8 cellular contexts compared by ENCODE assay signal in the genomic region with DNA sequence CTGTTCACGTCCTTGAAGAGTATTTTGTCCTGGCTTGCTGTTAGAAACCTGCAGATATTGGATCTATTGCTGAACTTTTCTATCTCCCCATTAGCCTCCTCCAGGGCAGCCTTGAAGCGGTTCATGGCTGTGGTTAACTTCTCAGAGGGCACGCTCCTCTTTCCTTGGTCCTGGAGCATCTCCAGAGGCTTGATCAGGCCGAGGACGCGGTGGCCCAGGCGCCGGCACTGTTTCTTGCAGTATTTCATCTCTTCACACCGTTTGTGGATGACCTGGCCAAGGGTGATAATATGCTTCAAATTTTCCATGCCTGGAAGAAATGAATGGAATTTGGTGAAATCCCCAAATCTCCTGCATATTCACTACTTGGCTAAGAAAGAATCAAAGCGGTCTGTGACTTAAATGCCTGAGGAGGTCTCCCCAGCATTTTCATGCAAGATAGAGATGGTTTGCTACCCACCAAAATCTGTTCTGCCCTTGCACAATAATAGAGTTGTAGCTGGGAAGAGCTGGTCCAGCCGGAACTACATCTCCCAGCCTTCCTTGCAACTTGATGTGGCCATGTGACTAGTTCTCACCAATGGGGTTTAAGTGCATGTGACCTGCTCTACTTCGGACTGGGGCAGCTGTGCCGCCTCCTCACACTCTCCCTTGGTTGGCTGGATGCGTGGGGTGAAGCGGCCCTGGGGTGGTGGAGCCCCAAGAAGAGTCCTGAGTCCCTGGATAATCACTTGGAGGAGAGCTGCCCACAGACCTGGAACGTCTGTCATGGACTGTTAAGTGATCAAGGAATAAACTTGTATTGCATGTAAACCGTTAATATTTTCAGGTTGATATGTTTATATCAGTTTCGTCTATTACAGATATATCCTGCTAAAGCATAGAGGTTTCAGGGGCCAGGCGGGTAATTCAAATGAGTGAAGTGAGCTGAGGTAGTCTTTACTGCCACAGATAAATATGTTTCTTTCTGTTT. TPM values are rescaled to one million over a fixed set of nuclear protein-coding genes. Genes with fewer than 3 reads are reported as not detected.
DNase-seq lines count a peak whose midpoint lies in the region; TF ChIP-seq lines count a peak whose summit lies in the region.

No MANE protein-coding gene starts in this region.

- no peaks in the 10 kb centered on the region for H3K9me2 ChIP-seq in GM23248 (ENCODE audit: insufficient read depth)

- in situ Hi-C loops in GM23248 (cut with MboI) = no loop called here

- H2AFZ ChIP-seq in GM23248 (peak overlapping the region; percentile 86), KMS-11 (ENCODE audit: low read depth) (peak overlapping the region; percentile 42; the same call in 1 of the 2 replicates)

- H3K36me3 ChIP-seq in GM23248 (ENCODE audit: low read depth) (0 out of 2 replicates have a peak, but pooled peaks cover 17% of the 10 kb centered on the region), KMS-11 (ENCODE audit: insufficient read depth) (no peaks in the 10 kb centered on the region), suprapubic skin (peaks cover 26% of the 10 kb centered on the region)

- peak overlapping the region; percentile 71 for H3K4me3 ChIP-seq in GM23248
- no peak overlapping the region for H3K4me3 ChIP-seq in KMS-11 (IDR thresholded peaks at IDR 0.05; ENCODE audit: insufficient read depth, low read depth, low read length)
- peak overlapping the region; percentile 46 to 61 for H3K4me3 ChIP-seq in foreskin fibroblast (ENCODE audit: low read depth in 1 of 2, low read length in 2 of 2)
- peak overlapping the region; percentile 48 for H3K4me3 ChIP-seq in suprapubic skin

- H3K4me2 ChIP-seq in GM23248 (ENCODE audit: unreplicated experiment) (peak overlapping the region; percentile 79), KMS-11 (peak overlapping the region; percentile 28; the same call in 1 of the 2 replicates)

- peaks cover 4% of the 10 kb centered on the region; the same call in 1 of the 2 replicates for H3F3A ChIP-seq in GM23248 (ENCODE audit: insufficient read depth)

- H3K79me2 ChIP-seq in GM23248 (ENCODE audit: insufficient read depth) = peaks cover 35% of the 10 kb centered on the region
- H3K79me2 ChIP-seq in KMS-11 (ENCODE audit: insufficient read depth, low read depth) = no peaks in the 10 kb centered on the region

- TF ChIP-seq CTCF in KMS-11 (conservative IDR thresholded peaks at IDR 0.05; ENCODE audit: low read depth, low read length) (no peak), foreskin fibroblast (IDR thresholded peaks at IDR 0.05; ENCODE audit: low read depth, low read length) (no peak), nephron progenitor cell (IDR thresholded peaks at IDR 0.05) (no peak), suprapubic skin (IDR thresholded peaks at IDR 0.05) (no peak)

- peak overlapping the region; percentile 19 for H3K27ac ChIP-seq in GM23248
- no peak overlapping the region for H3K27ac ChIP-seq in KMS-11
- H3K27ac ChIP-seq in suprapubic skin = no peak overlapping the region

- H3K36me3 Mint-ChIP-seq in activated T-helper 2 cell treated with anti-CD3 and anti-CD28 coated beads, Interferon-gamma antibody, Interleukin-2, Interleukin-4, amounts not matched to agents 10 μg/mL and 5 μg/mL and 100 μg/mL, durations not matched to agents 14 hours and 24 hours and 36 hours (ENCODE audit: low read depth) = peaks cover 53% of the 10 kb centered on the region
- no peaks in the 10 kb centered on the region for H3K36me3 Mint-ChIP-seq in nephron progenitor cell (ENCODE audit: low read depth)

- peak overlapping the region; percentile 82 for H3K4me3 Mint-ChIP-seq in activated T-helper 2 cell treated with anti-CD3 and anti-CD28 coated beads, Interferon-gamma antibody, Interleukin-2, Interleukin-4, amounts not matched to agents 10 μg/mL and 5 μg/mL and 100 μg/mL, durations not matched to agents 14 hours and 24 hours and 36 hours (ENCODE audit: low read depth)
- H3K4me3 Mint-ChIP-seq in nephron progenitor cell = peak overlapping the region; percentile 91

- H3K27me3 Mint-ChIP-seq in activated T-helper 2 cell treated with anti-CD3 and anti-CD28 coated beads, Interferon-gamma antibody, Interleukin-2, Interleukin-4, amounts not matched to agents 10 μg/mL and 5 μg/mL and 100 μg/mL, durations not matched to agents 14 hours and 24 hours and 36 hours (ENCODE audit: low read depth) = no peaks in the 10 kb centered on the region
- peaks cover 46% of the 10 kb centered on the region for H3K27me3 Mint-ChIP-seq in nephron progenitor cell (ENCODE audit: low read depth, poor library complexity)

- no peaks in the 10 kb centered on the region for H3K9me3 ChIP-seq in GM23248 (ENCODE audit: low read depth)
- no peaks in the 10 kb centered on the region for H3K9me3 ChIP-seq in suprapubic skin

- intact Hi-C loops in activated T-helper 2 cell treated with anti-CD3 and anti-CD28 coated beads, Interferon-gamma antibody, Interleukin-2, Interleukin-4, amounts not matched to agents 10 μg/mL and 5 μg/mL and 100 μg/mL, durations not matched to agents 14 hours and 24 hours and 36 hours (cut with micrococcal nuclease) = no loop called here

- peak; percentile 87 for DNase-seq in ELF-1 (ENCODE audit: low read depth, low spot score)
- DNase-seq in GM23248 = peak; percentile 95
- peak; percentile 91 for DNase-seq in RPMI7951 (ENCODE audit: low read depth)
- peak; percentile 68 for DNase-seq in activated T-helper 2 cell treated with anti-CD3 and anti-CD28 coated beads, Interferon-gamma antibody, Interleukin-2, Interleukin-4, amounts not matched to agents 10 μg/mL and 5 μg/mL and 100 μg/mL, durations not matched to agents 14 hours and 24 hours and 36 hours (ENCODE audit: low spot score)
- DNase-seq in foreskin fibroblast = peak; percentile 75 to 94
- peak; percentile 65 for DNase-seq in nephron progenitor cell
- DNase-seq in suprapubic skin (ENCODE audit: low spot score in 2 of 2) = peak; percentile 84 to 87

- peaks cover 16% of the 10 kb centered on the region for H3K4me1 ChIP-seq in GM23248 (ENCODE audit: insufficient read depth)
- H3K4me1 ChIP-seq in KMS-11 (ENCODE audit: low read depth, poor library complexity, severe bottlenecking) = peaks cover 23% of the 10 kb centered on the region
- peaks cover 27% of the 10 kb centered on the region for H3K4me1 ChIP-seq in suprapubic skin

- peaks cover 32% of the 10 kb centered on the region for H3K4me1 Mint-ChIP-seq in activated T-helper 2 cell treated with anti-CD3 and anti-CD28 coated beads, Interferon-gamma antibody, Interleukin-2, Interleukin-4, amounts not matched to agents 10 μg/mL and 5 μg/mL and 100 μg/mL, durations not matched to agents 14 hours and 24 hours and 36 hours (ENCODE audit: low read depth)
- H3K4me1 Mint-ChIP-seq in nephron progenitor cell = peaks cover 12% of the 10 kb centered on the region

- no peak for TF ChIP-seq EP300 in suprapubic skin (IDR thresholded peaks at IDR 0.05)

- H3K9ac ChIP-seq in GM23248 (peak overlapping the region; percentile 56), KMS-11 (no peak overlapping the region)

- WGBS in GM23248 (ENCODE audit: low coverage in 1 of 2, low lambda C conversion rate in 2 of 2, missing lambda C conversion rate in 2 of 2), 2 experiments = 49 to 50% methylated on average over 19 of the region's 19 CpGs
- 51% methylated on average over 19 of the region's 19 CpGs for WGBS in suprapubic skin

- H3K9me3 Mint-ChIP-seq in activated T-helper 2 cell treated with anti-CD3 and anti-CD28 coated beads, Interferon-gamma antibody, Interleukin-2, Interleukin-4, amounts not matched to agents 10 μg/mL and 5 μg/mL and 100 μg/mL, durations not matched to agents 14 hours and 24 hours and 36 hours = no peaks in the 10 kb centered on the region
- H3K9me3 Mint-ChIP-seq in nephron progenitor cell = peaks cover 8% of the 10 kb centered on the region

- peak overlapping the region; percentile 79 for H3K27ac Mint-ChIP-seq in activated T-helper 2 cell treated with anti-CD3 and anti-CD28 coated beads, Interferon-gamma antibody, Interleukin-2, Interleukin-4, amounts not matched to agents 10 μg/mL and 5 μg/mL and 100 μg/mL, durations not matched to agents 14 hours and 24 hours and 36 hours
- H3K27ac Mint-ChIP-seq in nephron progenitor cell = no peak overlapping the region

- H3K27me3 ChIP-seq in GM23248 (replicated peaks; ENCODE audit: insufficient read depth) (no peaks in the 10 kb centered on the region), KMS-11 (ENCODE audit: insufficient read depth, low read depth) (no peaks in the 10 kb centered on the region), suprapubic skin (no peaks in the 10 kb centered on the region)

- H4K20me1 ChIP-seq in GM23248 (ENCODE audit: insufficient read depth) = no peaks in the 10 kb centered on the region
- H4K20me1 ChIP-seq in KMS-11 (ENCODE audit: insufficient read depth) = no peaks in the 10 kb centered on the region

- no peak for TF ChIP-seq POLR2A in suprapubic skin (IDR thresholded peaks at IDR 0.05)

RNA-seq across cellular contexts. Expression of a gene that starts 4.9 kb away (rescaled TPM):
- total RNA-seq in GM23248 (2014; rRNA removed; shearing (Covaris generic)) = 11.9 and 13.6 TPM in 2 replicates
- polyA plus RNA-seq in GM23248 (2016; fragmentation: Nextera tagmentation; extraction: Ambion mirVana) = 10.0 and 10.4 TPM in 2 replicates
- 7.2 and 8.4 TPM in 2 replicates for total RNA-seq in RPMI7951 (2014; rRNA removed; shearing (Covaris generic))
- 21.6 and 25.6 TPM in 2 replicates for total RNA-seq in activated T-helper 2 cell treated with anti-CD3 and anti-CD28 coated beads, Interferon-gamma antibody, Interleukin-2, Interleukin-4, amounts not matched to agents 10 μg/mL and 5 μg/mL and 100 μg/mL, durations not matched to agents 14 hours and 24 hours and 36 hours
- 10 to 100 TPM in 1 of 4 donors, 1 to 10 TPM in 3; 3.1 to 12.0 (median 7.0) TPM for total RNA-seq in suprapubic skin

RNA-seq across cellular contexts. Expression of a gene that starts 29.1 kb away (rescaled TPM):
- total RNA-seq in GM23248 (2014; rRNA removed; shearing (Covaris generic)) = 18.5 and 28.2 TPM in 2 replicates
- polyA plus RNA-seq in GM23248 (2016; fragmentation: Nextera tagmentation; extraction: Ambion mirVana) = 8.8 and 9.0 TPM in 2 replicates
- 37.5 and 44.9 TPM in 2 replicates for total RNA-seq in RPMI7951 (2014; rRNA removed; shearing (Covaris generic))
- 94.5 and 101 TPM in 2 replicates for total RNA-seq in activated T-helper 2 cell treated with anti-CD3 and anti-CD28 coated beads, Interferon-gamma antibody, Interleukin-2, Interleukin-4, amounts not matched to agents 10 μg/mL and 5 μg/mL and 100 μg/mL, durations not matched to agents 14 hours and 24 hours and 36 hours
- 10 to 100 TPM; 22.6 to 31.1 (median 29.8) TPM for total RNA-seq in suprapubic skin
